In the genomic region with DNA sequence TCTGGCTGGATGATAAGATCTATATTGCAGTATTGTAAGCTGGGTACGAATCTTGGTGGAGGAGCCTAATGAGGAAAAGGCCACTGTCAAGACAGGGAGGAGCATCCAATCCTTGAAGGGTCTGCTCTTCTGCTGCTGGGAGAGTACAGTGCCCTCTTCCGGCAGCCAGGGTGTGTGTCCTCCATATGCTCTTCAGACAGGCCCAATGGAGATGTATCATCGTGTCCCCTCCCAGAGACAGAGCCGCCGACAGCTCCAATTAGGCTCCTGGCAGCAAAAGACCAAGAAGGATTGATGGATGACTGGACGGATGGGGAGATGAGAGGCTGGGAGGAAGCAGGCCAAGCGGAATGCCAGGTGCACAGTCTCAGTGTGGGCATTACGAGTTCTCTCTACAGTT, we compare ENCODE assay signal across 1 cellular context.
TF ChIP-seq lines count a peak whose summit lies in the region.

No MANE protein-coding gene starts in this region.

TF ChIP-seq in WTC11, 78 proteins besides CTCF, POLR2A, EP300 and RAD21 (continued from another document):
- TF ChIP-seq, protein P1, sequence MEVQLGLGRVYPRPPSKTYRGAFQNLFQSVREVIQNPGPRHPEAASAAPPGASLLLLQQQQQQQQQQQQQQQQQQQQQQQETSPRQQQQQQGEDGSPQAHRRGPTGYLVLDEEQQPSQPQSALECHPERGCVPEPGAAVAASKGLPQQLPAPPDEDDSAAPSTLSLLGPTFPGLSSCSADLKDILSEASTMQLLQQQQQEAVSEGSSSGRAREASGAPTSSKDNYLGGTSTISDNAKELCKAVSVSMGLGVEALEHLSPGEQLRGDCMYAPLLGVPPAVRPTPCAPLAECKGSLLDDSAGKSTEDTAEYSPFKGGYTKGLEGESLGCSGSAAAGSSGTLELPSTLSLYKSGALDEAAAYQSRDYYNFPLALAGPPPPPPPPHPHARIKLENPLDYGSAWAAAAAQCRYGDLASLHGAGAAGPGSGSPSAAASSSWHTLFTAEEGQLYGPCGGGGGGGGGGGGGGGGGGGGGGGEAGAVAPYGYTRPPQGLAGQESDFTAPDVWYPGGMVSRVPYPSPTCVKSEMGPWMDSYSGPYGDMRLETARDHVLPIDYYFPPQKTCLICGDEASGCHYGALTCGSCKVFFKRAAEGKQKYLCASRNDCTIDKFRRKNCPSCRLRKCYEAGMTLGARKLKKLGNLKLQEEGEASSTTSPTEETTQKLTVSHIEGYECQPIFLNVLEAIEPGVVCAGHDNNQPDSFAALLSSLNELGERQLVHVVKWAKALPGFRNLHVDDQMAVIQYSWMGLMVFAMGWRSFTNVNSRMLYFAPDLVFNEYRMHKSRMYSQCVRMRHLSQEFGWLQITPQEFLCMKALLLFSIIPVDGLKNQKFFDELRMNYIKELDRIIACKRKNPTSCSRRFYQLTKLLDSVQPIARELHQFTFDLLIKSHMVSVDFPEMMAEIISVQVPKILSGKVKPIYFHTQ (CRISPR knock-in tag; IDR thresholded peaks at IDR 0.05) = no peak
- TF ChIP-seq, protein P2, sequence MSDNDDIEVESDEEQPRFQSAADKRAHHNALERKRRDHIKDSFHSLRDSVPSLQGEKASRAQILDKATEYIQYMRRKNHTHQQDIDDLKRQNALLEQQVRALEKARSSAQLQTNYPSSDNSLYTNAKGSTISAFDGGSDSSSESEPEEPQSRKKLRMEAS (CRISPR knock-in tag; IDR thresholded peaks at IDR 0.05) = no peak
- TF ChIP-seq TEAD4 (CRISPR knock-in tag; IDR thresholded peaks at IDR 0.05) = no peak
- TF ChIP-seq ZNF219 (CRISPR knock-in tag; IDR thresholded peaks at IDR 0.05; ENCODE audit: borderline replicate concordance) = no peak
- TF ChIP-seq, protein P3, sequence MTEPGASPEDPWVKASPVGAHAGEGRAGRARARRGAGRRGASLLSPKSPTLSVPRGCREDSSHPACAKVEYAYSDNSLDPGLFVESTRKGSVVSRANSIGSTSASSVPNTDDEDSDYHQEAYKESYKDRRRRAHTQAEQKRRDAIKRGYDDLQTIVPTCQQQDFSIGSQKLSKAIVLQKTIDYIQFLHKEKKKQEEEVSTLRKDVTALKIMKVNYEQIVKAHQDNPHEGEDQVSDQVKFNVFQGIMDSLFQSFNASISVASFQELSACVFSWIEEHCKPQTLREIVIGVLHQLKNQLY (CRISPR knock-in tag; IDR thresholded peaks at IDR 0.05) = no peak
- no peak for TF ChIP-seq ATF1 (CRISPR knock-in tag; IDR thresholded peaks at IDR 0.05)
- no peak for TF ChIP-seq NFYB (CRISPR knock-in tag; conservative IDR thresholded peaks at IDR 0.05; ENCODE audit: low read depth)
- TF ChIP-seq SMAD4 (CRISPR knock-in tag; IDR thresholded peaks at IDR 0.05) = no peak
- TF ChIP-seq, protein P4, sequence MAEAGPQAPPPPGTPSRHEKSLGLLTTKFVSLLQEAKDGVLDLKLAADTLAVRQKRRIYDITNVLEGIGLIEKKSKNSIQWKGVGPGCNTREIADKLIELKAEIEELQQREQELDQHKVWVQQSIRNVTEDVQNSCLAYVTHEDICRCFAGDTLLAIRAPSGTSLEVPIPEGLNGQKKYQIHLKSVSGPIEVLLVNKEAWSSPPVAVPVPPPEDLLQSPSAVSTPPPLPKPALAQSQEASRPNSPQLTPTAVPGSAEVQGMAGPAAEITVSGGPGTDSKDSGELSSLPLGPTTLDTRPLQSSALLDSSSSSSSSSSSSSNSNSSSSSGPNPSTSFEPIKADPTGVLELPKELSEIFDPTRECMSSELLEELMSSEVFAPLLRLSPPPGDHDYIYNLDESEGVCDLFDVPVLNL (CRISPR knock-in tag; IDR thresholded peaks at IDR 0.05; ENCODE audit: borderline replicate concordance, low read depth) = no peak
- no peak for TF ChIP-seq SMAD3 (CRISPR knock-in tag; IDR thresholded peaks at IDR 0.05; ENCODE audit: borderline replicate concordance)
- TF ChIP-seq ZNF416 (CRISPR knock-in tag; IDR thresholded peaks at IDR 0.05) = no peak
